ENCODE assay signal across 15 cellular contexts in genomic region chr2:149741646-149742045, GRCh38.
DNase-seq lines count a peak whose midpoint lies in the region; ATAC-seq, FAIRE-seq and TF ChIP-seq lines count a peak whose summit lies in the region.
"Had no signal": no experiment of that assay in that cellular context is flagged by ENCODE, and none has a peak within 500 bp of the region (broad histone marks: within the 10 kb centered on the region; RNA-seq: fewer than 3 reads in every experiment).

No MANE protein-coding gene starts in this region.

- H3K27ac ChIP-seq in mammary epithelial cell (ENCODE audit: insufficient read depth, low read depth, low read length) (no peak overlapping the region), keratinocyte (ENCODE audit: control insufficient read depth, insufficient read depth, low read length) (no peak overlapping the region)

- no peaks in the 10 kb centered on the region for H4K20me1 ChIP-seq in mammary epithelial cell (ENCODE audit: insufficient read depth, low read length)
- no peaks in the 10 kb centered on the region for H4K20me1 ChIP-seq in keratinocyte (ENCODE audit: control insufficient read depth, extremely low read depth, insufficient read depth, low read length)

- ATAC-seq in GM21367 (IDR thresholded peaks at IDR 0.05; ENCODE audit: unreplicated experiment) (no peak), HG03571 (IDR thresholded peaks at IDR 0.05; ENCODE audit: unreplicated experiment) (no peak), HG02938 (IDR thresholded peaks at IDR 0.05; ENCODE audit: unreplicated experiment) (no peak)

- dilution Hi-C loops in mammary epithelial cell (cut with HindIII; ENCODE audit: low sequenced_read_pairs) (no loop called here), keratinocyte (cut with MboI; ENCODE audit: extremely low pct_ligation_motif_present, low sequenced_read_pairs) (no loop called here)

- no TSS peak for BruUV-seq in mammary epithelial cell (replicated peaks; lab: Mats Ljungman, UMichigan)

- CTCF ChIA-PET in mammary epithelial cell (lab: Charles Lee; ENCODE audit: low non-redundant PET) = no interaction called here

- 0% methylated on average over 1 of the region's 1 CpG for WGBS in mammary epithelial cell (ENCODE audit: low coverage, missing lambda C conversion rate)

- in situ Hi-C loops in mammary epithelial cell (cut with MboI; ENCODE audit: low sequenced_read_pairs in 2 of 2) = no loop called here

- H3K9me1 ChIP-seq in keratinocyte (ENCODE audit: control insufficient read depth, extremely low read depth, insufficient read depth, low read length) = no peaks in the 10 kb centered on the region

- H3K27me3 ChIP-seq in mammary epithelial cell (ENCODE audit: insufficient read depth, low read length) = no peaks in the 10 kb centered on the region
- no peaks in the 10 kb centered on the region for H3K27me3 ChIP-seq in keratinocyte (ENCODE audit: control insufficient read depth, extremely low read depth, insufficient read depth, low read length)

- H3K4me1 ChIP-seq in mammary epithelial cell (ENCODE audit: insufficient read depth, low read length) (peaks cover 47% of the 10 kb centered on the region), keratinocyte (ENCODE audit: control insufficient read depth, extremely low read depth, insufficient read depth, low read length) (peaks cover 47% of the 10 kb centered on the region)

- H3K9ac ChIP-seq in mammary epithelial cell (ENCODE audit: insufficient read depth, low read length) (no peak overlapping the region), keratinocyte (ENCODE audit: control insufficient read depth, extremely low read depth, insufficient read depth, low read length) (no peak overlapping the region)

- no peak for TF ChIP-seq CTCF in mammary epithelial cell (conservative IDR thresholded peaks at IDR 0.05 in 1 of 2, IDR thresholded peaks at IDR 0.05 in 1 of 2; ENCODE audit: extremely low read depth in 1 of 2, insufficient read depth in 1 of 2, low read depth in 1 of 2, low read length in 2 of 2)
- TF ChIP-seq CTCF in keratinocyte (optimal IDR thresholded peaks at IDR 0.05 in 1 of 3, IDR thresholded peaks at IDR 0.05 in 1 of 3, conservative IDR thresholded peaks at IDR 0.05 in 1 of 3; ENCODE audit: extremely low read depth in 1 of 3, insufficient read depth in 2 of 3, low read length in 3 of 3) = no peak

- peak overlapping the region; percentile 45 for H3K4me2 ChIP-seq in mammary epithelial cell (ENCODE audit: insufficient read depth, low read depth, low read length)
- H3K4me2 ChIP-seq in keratinocyte (ENCODE audit: control insufficient read depth, extremely low read depth, insufficient read depth, low read depth, low read length) = peak overlapping the region; percentile 2

- DNase-seq in AG08395 (ENCODE audit: low spot score) = peak; percentile 84
- peak; percentile 42 for DNase-seq in HTR-8/SVneo (ENCODE audit: insufficient read length, low spot score)
- DNase-seq in mammary epithelial cell = peak; percentile 92
- DNase-seq in keratinocyte (ENCODE audit: low read depth, low spot score) = no peak
- no peak for DNase-seq in stimulated activated CD4-positive, alpha-beta T cell treated with anti-CD3 and anti-CD28 coated beads, Interleukin-4, amount 100 ng/mL, for 4 hours
- DNase-seq: activated naive CD4-positive, alpha-beta T cell treated with Interleukin-2 at 50 U/mL for 16 hours; AML-193; DMS79 treated with DMSO at 0.1 percent for 48 hours; NCI-H1417 treated with DMSO at 0.1 percent for 48 hours; NCI-H510A treated with DMSO at 0.1 percent for 48 hours; SHP77 treated with DMSO at 0.1 percent for 48 hours had no signal

- FAIRE-seq in HTR-8/SVneo (lab: Jason Lieb, UNC) (peak; percentile 46), keratinocyte (lab: Jason Lieb, UNC) (peak; percentile 97)
- FAIRE-seq: H1 had no signal

- H3K36me3 ChIP-seq in mammary epithelial cell (ENCODE audit: insufficient read depth, low read length) (no peaks in the 10 kb centered on the region), keratinocyte (ENCODE audit: control insufficient read depth in 2 of 2, extremely low read depth in 1 of 2, insufficient read depth in 2 of 2, low read length in 2 of 2) (no peaks in the 10 kb centered on the region)

- intact Hi-C loops in mammary epithelial cell (cut with micrococcal nuclease) = no loop called here

- H3K4me3 ChIP-seq in mammary epithelial cell (replicated peaks in 1 of 3; ENCODE audit: insufficient read depth in 1 of 3, low read depth in 2 of 3, low read length in 3 of 3) (no peak overlapping the region), keratinocyte (ENCODE audit: control insufficient read depth in 2 of 3, extremely low read depth in 1 of 3, insufficient read depth in 2 of 3, low read depth in 1 of 3, low read length in 3 of 3) (no peak overlapping the region)

- H2AFZ ChIP-seq in mammary epithelial cell (ENCODE audit: low read depth, low read length) = no peak overlapping the region
- no peak overlapping the region for H2AFZ ChIP-seq in keratinocyte (ENCODE audit: control insufficient read depth, low read length)

- H3K9me3 ChIP-seq in mammary epithelial cell (replicated peaks; ENCODE audit: insufficient read depth, low read length) = no peaks in the 10 kb centered on the region
- H3K9me3 ChIP-seq in keratinocyte (ENCODE audit: control insufficient read depth, low read depth, low read length) = no peaks in the 10 kb centered on the region

- H3K79me2 ChIP-seq in mammary epithelial cell (ENCODE audit: insufficient read depth, low read length) (no peaks in the 10 kb centered on the region), keratinocyte (ENCODE audit: control insufficient read depth, insufficient read depth, low read length) (no peaks in the 10 kb centered on the region)

Comparison
In these comparisons a context has a peak if more than half of its experiments do, and no peak if none do; other contexts are left out.
1. DNase-seq: peak in AG08395 (single experiment), HTR-8/SVneo (single experiment) and mammary epithelial cell (single experiment); none in keratinocyte (single experiment) and stimulated activated CD4-positive, alpha-beta T cell treated with anti-CD3 and anti-CD28 coated beads, Interleukin-4, amount 100 ng/mL, for 4 hours (0 of 2).